Comparison of ENCODE assay signal across 16 cellular contexts in the genomic region with DNA sequence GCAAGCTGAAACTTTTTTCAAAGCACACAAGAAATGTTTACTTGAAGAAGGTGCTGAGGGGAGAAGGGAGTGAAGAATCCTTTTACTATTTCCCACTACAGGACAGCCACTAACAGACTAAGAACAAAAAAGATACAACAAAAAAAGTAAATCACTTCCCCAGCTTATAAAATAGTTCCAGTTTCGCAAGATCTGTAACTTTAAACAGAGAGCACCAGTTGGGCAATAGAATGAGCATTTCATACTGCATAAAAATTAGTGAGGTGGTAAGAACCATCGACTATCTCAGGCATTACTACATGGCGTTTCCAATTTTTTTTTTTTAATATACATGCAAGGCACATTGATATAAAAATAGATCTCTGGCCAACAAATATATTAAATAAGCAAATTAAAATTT. TPM values are rescaled to one million over a fixed set of nuclear protein-coding genes. Genes with fewer than 3 reads are reported as not detected.
DNase-seq lines count a peak whose midpoint lies in the region; ATAC-seq and TF ChIP-seq lines count a peak whose summit lies in the region.
"Had no signal": no experiment of that assay in that cellular context is flagged by ENCODE, and none has a peak within 500 bp of the region (broad histone marks: within the 10 kb centered on the region; RNA-seq: fewer than 3 reads in every experiment).

No MANE protein-coding gene starts in this region.

- H3K36me3 ChIP-seq in right lobe of liver = peaks cover 0 to 23% (median 17%) of the 10 kb centered on the region in 4 donors
- H3K36me3 ChIP-seq in tibial nerve = peaks cover 0 to 28% (median 0%) of the 10 kb centered on the region in 3 donors

- H3K4me1 ChIP-seq in right lobe of liver (peaks cover 0 to 23% (median 6%) of the 10 kb centered on the region in 4 donors), tibial nerve (peaks cover 0 to 54% (median 16%) of the 10 kb centered on the region in 4 donors)
- H3K4me1 ChIP-seq: foreskin keratinocyte had no signal

- H3K27ac Mint-ChIP-seq in activated naive CD4-positive, alpha-beta T cell treated with anti-CD3 and anti-CD28 coated beads for 36 hours = peak overlapping the region; percentile 7
- H3K27ac Mint-ChIP-seq in WTC11 = peak overlapping the region; percentile 54; the same call in 1 of the 2 replicates
- no peak overlapping the region for H3K27ac Mint-ChIP-seq in activated CD4-positive, alpha-beta T cell treated with anti-CD3 and anti-CD28 coated beads, Interleukin-2, amount 10 ng/mL, durations not matched to agents 24 days and 14 days

- POLR2A ChIA-PET in WTC11 (lab: Charles Lee) = no interaction called here

- peaks cover 41% of the 10 kb centered on the region for H3K4me1 Mint-ChIP-seq in activated naive CD4-positive, alpha-beta T cell treated with anti-CD3 and anti-CD28 coated beads for 36 hours (ENCODE audit: low read depth)
- H3K4me1 Mint-ChIP-seq in WTC11 = peaks cover 7% of the 10 kb centered on the region; the same call in 1 of the 2 replicates
- peaks cover 13% of the 10 kb centered on the region for H3K4me1 Mint-ChIP-seq in activated CD4-positive, alpha-beta T cell treated with anti-CD3 and anti-CD28 coated beads, Interleukin-2, amount 10 ng/mL, durations not matched to agents 24 days and 14 days

- H3K4me3 Mint-ChIP-seq in activated naive CD4-positive, alpha-beta T cell treated with anti-CD3 and anti-CD28 coated beads for 36 hours = no peak overlapping the region
- no peak overlapping the region for H3K4me3 Mint-ChIP-seq in WTC11
- H3K4me3 Mint-ChIP-seq in activated CD4-positive, alpha-beta T cell treated with anti-CD3 and anti-CD28 coated beads, Interleukin-2, amount 10 ng/mL, durations not matched to agents 24 days and 14 days = no peak overlapping the region
- H3K4me3 Mint-ChIP-seq: stimulated activated naive CD8-positive, alpha-beta T cell treated with anti-CD3 and anti-CD28 coated beads, Interleukin-15, Interleukin-2, amounts not matched to agents 100 ng/mL and 50 ng/mL, for 24 hours had no signal

- no peak for TF ChIP-seq POLR2A in right lobe of liver (IDR thresholded peaks at IDR 0.05)
- TF ChIP-seq POLR2A in tibial nerve (IDR thresholded peaks at IDR 0.05) = no peak

- H3K9me3 ChIP-seq in right lobe of liver (no peaks in the 10 kb centered on the region), tibial nerve (no peaks in the 10 kb centered on the region)

- WGBS in right lobe of liver (ENCODE audit: insufficient coverage, low coverage, low lambda C conversion rate, missing lambda C conversion rate) = 63% methylated on average over 3 of the region's 3 CpGs
- WGBS in tibial nerve, 2 donors = 77 to 87% methylated on average over 3 of the region's 3 CpGs

- H3K27me3 ChIP-seq in right lobe of liver (no peaks in the 10 kb centered on the region), tibial nerve (no peaks in the 10 kb centered on the region)
- H3K27me3 ChIP-seq: cardiac muscle cell, foreskin keratinocyte had no signal

- no peak for TF ChIP-seq EP300 in tibial nerve (IDR thresholded peaks at IDR 0.05)

- H3K9me3 Mint-ChIP-seq in activated naive CD4-positive, alpha-beta T cell treated with anti-CD3 and anti-CD28 coated beads for 36 hours = no peaks in the 10 kb centered on the region
- no peaks in the 10 kb centered on the region for H3K9me3 Mint-ChIP-seq in WTC11
- no peaks in the 10 kb centered on the region for H3K9me3 Mint-ChIP-seq in activated CD4-positive, alpha-beta T cell treated with anti-CD3 and anti-CD28 coated beads, Interleukin-2, amount 10 ng/mL, durations not matched to agents 24 days and 14 days
- H3K9me3 Mint-ChIP-seq: stimulated activated naive CD8-positive, alpha-beta T cell treated with anti-CD3 and anti-CD28 coated beads, Interleukin-15, Interleukin-2, amounts not matched to agents 100 ng/mL and 50 ng/mL, for 24 hours had no signal

- H3K27me3 Mint-ChIP-seq in activated naive CD4-positive, alpha-beta T cell treated with anti-CD3 and anti-CD28 coated beads for 36 hours (ENCODE audit: low read depth) = no peaks in the 10 kb centered on the region
- no peaks in the 10 kb centered on the region for H3K27me3 Mint-ChIP-seq in WTC11 (ENCODE audit: low read depth)
- H3K27me3 Mint-ChIP-seq in activated CD4-positive, alpha-beta T cell treated with anti-CD3 and anti-CD28 coated beads, Interleukin-2, amount 10 ng/mL, durations not matched to agents 24 days and 14 days = no peaks in the 10 kb centered on the region
- H3K27me3 Mint-ChIP-seq: stimulated activated naive CD8-positive, alpha-beta T cell treated with anti-CD3 and anti-CD28 coated beads, Interleukin-15, Interleukin-2, amounts not matched to agents 100 ng/mL and 50 ng/mL, for 24 hours had no signal

- DNase-seq in activated naive CD4-positive, alpha-beta T cell treated with anti-CD3 and anti-CD28 coated beads for 36 hours = no peak
- no peak for DNase-seq in activated naive CD4-positive, alpha-beta T cell (lab: John Stamatoyannopoulos, UW)
- DNase-seq in WTC11 (ENCODE audit: low spot score) (no peak), right lobe of liver (no peak), tibial nerve (ENCODE audit: low spot score in 2 of 2) (no peak), medulla oblongata (ENCODE audit: extremely low spot score) (no peak), NCI-H1105 treated with DMSO at 0.1 percent for 48 hours (lab: John Stamatoyannopoulos, UW) (no peak)
- DNase-seq in activated CD4-positive, alpha-beta T cell treated with anti-CD3 and anti-CD28 coated beads, Interleukin-2, amount 10 ng/mL, durations not matched to agents 24 days and 14 days = no peak
- DNase-seq: activated CD4-positive, alpha-beta T cell treated with anti-CD3 and anti-CD28 coated beads for 1 hour; foreskin keratinocyte; MM.1S; NCI-H748 treated with DMSO at 0.1 percent for 48 hours; stimulated activated CD4-positive, alpha-beta T cell treated with anti-CD3 and anti-CD28 coated beads, Interleukin-2, amount 100 ng/mL, for 48 hours had no signal

- TF ChIP-seq CTCF in WTC11 (IDR thresholded peaks at IDR 0.05) (no peak), right lobe of liver (IDR thresholded peaks at IDR 0.05) (no peak), tibial nerve (IDR thresholded peaks at IDR 0.05) (no peak)

- H3K27ac ChIP-seq in right lobe of liver (no peak overlapping the region), tibial nerve (peak overlapping the region in 3 of 4 donors; percentile 6 to 42 (median 16))
- H3K27ac ChIP-seq: cardiac muscle cell, foreskin keratinocyte had no signal

- H3K4me3 ChIP-seq in right lobe of liver (no peak overlapping the region), tibial nerve (no peak overlapping the region)
- H3K4me3 ChIP-seq: cardiac muscle cell had no signal

- intact Hi-C loops in activated naive CD4-positive, alpha-beta T cell treated with anti-CD3 and anti-CD28 coated beads for 36 hours (cut with micrococcal nuclease) = no loop called here
- intact Hi-C loops in right lobe of liver (cut with DNase I) = no loop called here
- intact Hi-C loops in activated CD4-positive, alpha-beta T cell treated with anti-CD3 and anti-CD28 coated beads, Interleukin-2, amount 10 ng/mL, durations not matched to agents 24 days and 14 days (cut with micrococcal nuclease) = no loop called here

- peaks cover 18% of the 10 kb centered on the region for H3K36me3 Mint-ChIP-seq in activated naive CD4-positive, alpha-beta T cell treated with anti-CD3 and anti-CD28 coated beads for 36 hours (ENCODE audit: low read depth)
- H3K36me3 Mint-ChIP-seq in WTC11 = peaks cover 32% of the 10 kb centered on the region
- H3K36me3 Mint-ChIP-seq in activated CD4-positive, alpha-beta T cell treated with anti-CD3 and anti-CD28 coated beads, Interleukin-2, amount 10 ng/mL, durations not matched to agents 24 days and 14 days (ENCODE audit: low read depth) = peaks cover 53% of the 10 kb centered on the region

- ATAC-seq in WTC11 (no peak), right lobe of liver (peak in 3 of 4 donors; percentile 34 to 51 (median 46))
- ATAC-seq: foreskin keratinocyte had no signal

- CTCF ChIA-PET in activated naive CD4-positive, alpha-beta T cell treated with anti-CD3 and anti-CD28 coated beads for 36 hours (lab: Charles Lee) = interaction anchor here (0.7 to 3.2 kb wide), 10 partner anchors 15 to 360 kb away, joined by 3 to 18 read pairs (median 4); no protein-coding TSS in a partner anchor
- CTCF ChIA-PET in WTC11 (lab: Charles Lee) = interaction anchor here (1.0 to 3.3 kb wide), 6 partner anchors 14 to 141 kb away, joined by 3 to 14 read pairs (median 4); no protein-coding TSS in a partner anchor

TF ChIP-seq in WTC11, 78 proteins besides CTCF, POLR2A, EP300 and RAD21 (continues in another document):
- TF ChIP-seq, protein P1, sequence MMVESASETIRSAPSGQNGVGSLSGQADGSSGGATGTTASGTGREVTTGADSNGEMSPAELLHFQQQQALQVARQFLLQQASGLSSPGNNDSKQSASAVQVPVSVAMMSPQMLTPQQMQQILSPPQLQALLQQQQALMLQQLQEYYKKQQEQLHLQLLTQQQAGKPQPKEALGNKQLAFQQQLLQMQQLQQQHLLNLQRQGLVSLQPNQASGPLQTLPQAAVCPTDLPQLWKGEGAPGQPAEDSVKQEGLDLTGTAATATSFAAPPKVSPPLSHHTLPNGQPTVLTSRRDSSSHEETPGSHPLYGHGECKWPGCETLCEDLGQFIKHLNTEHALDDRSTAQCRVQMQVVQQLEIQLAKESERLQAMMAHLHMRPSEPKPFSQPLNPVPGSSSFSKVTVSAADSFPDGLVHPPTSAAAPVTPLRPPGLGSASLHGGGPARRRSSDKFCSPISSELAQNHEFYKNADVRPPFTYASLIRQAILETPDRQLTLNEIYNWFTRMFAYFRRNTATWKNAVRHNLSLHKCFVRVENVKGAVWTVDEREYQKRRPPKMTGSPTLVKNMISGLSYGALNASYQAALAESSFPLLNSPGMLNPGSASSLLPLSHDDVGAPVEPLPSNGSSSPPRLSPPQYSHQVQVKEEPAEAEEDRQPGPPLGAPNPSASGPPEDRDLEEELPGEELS (CRISPR knock-in tag; IDR thresholded peaks at IDR 0.05) = no peak

RNA-seq across cellular contexts. Expression of a gene that starts 11.1 kb away (rescaled TPM):
- not detected for total RNA-seq in activated naive CD4-positive, alpha-beta T cell treated with anti-CD3 and anti-CD28 coated beads for 36 hours
- not detected in 3 replicates for total RNA-seq in WTC11 (2021)
- total RNA-seq in right lobe of liver = not detected
- not detected for total RNA-seq in tibial nerve
- total RNA-seq in activated CD4-positive, alpha-beta T cell treated with anti-CD3 and anti-CD28 coated beads, Interleukin-2, amount 10 ng/mL, durations not matched to agents 24 days and 14 days = not detected in 2 replicates
- total RNA-seq: cardiac muscle cell, foreskin keratinocyte, omental fat pad had no signal

RNA-seq across cellular contexts. Expression of a gene that starts 36.2 kb away (rescaled TPM):
- total RNA-seq in activated naive CD4-positive, alpha-beta T cell treated with anti-CD3 and anti-CD28 coated beads for 36 hours = 10 to 100 TPM; 51.0 to 57.8 TPM
- total RNA-seq in WTC11 (2021) (87.1 to 93.1 TPM (median 90.5 TPM) in 3 replicates), right lobe of liver (10 to 100 TPM; 16.1 to 31.2 (median 22.5) TPM), tibial nerve (10 to 100 TPM; 29.4 to 35.4 (median 32.4) TPM)
- total RNA-seq in activated CD4-positive, alpha-beta T cell treated with anti-CD3 and anti-CD28 coated beads, Interleukin-2, amount 10 ng/mL, durations not matched to agents 24 days and 14 days = 83.2 and 89.7 TPM in 2 replicates

Comparison
In these comparisons a context has a peak if more than half of its experiments do, and no peak if none do; other contexts are left out.
1. H3K27ac ChIP-seq: peak in tibial nerve (3 of 4); none in right lobe of liver (0 of 3).